In genomic region chr7:32588657-32589056, GRCh38 we compare ENCODE assay signal across 8 cellular contexts.
DNase-seq lines count a peak whose midpoint lies in the region; FAIRE-seq and TF ChIP-seq lines count a peak whose summit lies in the region.

No MANE protein-coding gene starts in this region.

- DNase-seq in Caki2 (ENCODE audit: low read depth) = peak; percentile 72
- peak; percentile 92 for DNase-seq in HCEC 1CT
- peak; percentile 95 for DNase-seq in RPMI7951 (ENCODE audit: low read depth)
- DNase-seq in glomerular visceral epithelial cell (ENCODE audit: extremely low spot score) = peak; percentile 79
- DNase-seq in D721Med (ENCODE audit: insufficient read length, low spot score) = no peak
- no peak for DNase-seq in NCI-H446 treated with DMSO at 0.1 percent for 48 hours (lab: John Stamatoyannopoulos, UW)
- no peak for DNase-seq in NCI-H2107 (lab: John Stamatoyannopoulos, UW)
- no peak for DNase-seq in activated CD8-positive, alpha-beta memory T cell treated with anti-CD3 and anti-CD28 coated beads, Interleukin-2, amount 50 U/mL, for 4 hours

- no peak for FAIRE-seq in D721Med (lab: Jason Lieb, UNC)

- TF ChIP-seq CTCF in D721Med (IDR thresholded peaks at IDR 0.05; ENCODE audit: insufficient read depth, missing control alignments) = no peak

- in situ Hi-C loops in Caki2 (cut with HindIII; ENCODE audit: low pct_unique_long_range_greater_than_20kb, low sequenced_read_pairs) = no loop called here

Comparison
In these comparisons a context has a peak if more than half of its experiments do, and no peak if none do; other contexts are left out.
1. DNase-seq: peak in Caki2 (single experiment), HCEC 1CT (single experiment), RPMI7951 (single experiment) and glomerular visceral epithelial cell (single experiment); none in D721Med (single experiment), NCI-H446 treated with DMSO at 0.1 percent for 48 hours (single experiment), NCI-H2107 (single experiment) and activated CD8-positive, alpha-beta memory T cell treated with anti-CD3 and anti-CD28 coated beads, Interleukin-2, amount 50 U/mL, for 4 hours (single experiment).